8 cellular contexts compared by ENCODE assay signal in the genomic region with DNA sequence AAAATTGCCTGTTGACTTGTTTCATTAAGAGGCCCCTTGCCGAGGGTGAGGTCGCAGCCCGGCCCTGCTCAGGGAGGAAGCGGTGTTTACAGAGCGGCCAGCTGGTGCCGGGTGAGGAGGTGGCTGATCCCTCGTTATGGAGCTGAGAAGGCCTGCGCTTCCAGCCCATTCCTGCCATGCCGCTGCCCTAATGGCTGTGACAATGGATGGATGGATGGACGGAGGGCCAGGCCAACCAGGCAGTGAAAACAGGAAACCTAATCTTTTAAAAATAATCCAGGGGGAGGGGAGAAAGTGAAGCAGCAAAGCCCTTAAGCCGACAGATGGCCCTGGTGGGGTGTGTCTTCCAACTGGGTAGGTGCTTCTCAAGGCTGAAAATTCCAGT. TPM values are rescaled to one million over a fixed set of nuclear protein-coding genes. Genes with fewer than 3 reads are reported as not detected.
A peak's percentile ranks its signal among the peaks of the same experiment; 100 is the strongest.
DNase-seq lines count a peak whose midpoint lies in the region; ATAC-seq and TF ChIP-seq lines count a peak whose summit lies in the region.
"Had no signal": no experiment of that assay in that cellular context is flagged by ENCODE, and none has a peak within 500 bp of the region (broad histone marks: within the 10 kb centered on the region; RNA-seq: fewer than 3 reads in every experiment).

No MANE protein-coding gene starts in this region.

- H3K9me3 ChIP-seq in HEK293 (ENCODE audit: control insufficient read depth, insufficient read depth, low read depth, low read length) (no peaks in the 10 kb centered on the region), mesodermal cell (ENCODE audit: control insufficient read depth, low read length) (no peaks in the 10 kb centered on the region), PC-3 (ENCODE audit: low read length) (no peaks in the 10 kb centered on the region)

- H3K4me3 ChIP-seq in HEK293 (ENCODE audit: low read depth, low read length) (no peak overlapping the region), mesodermal cell (ENCODE audit: extremely low read depth, insufficient read depth, low read length, poor library complexity, severe bottlenecking) (no peak overlapping the region), PC-3 (ENCODE audit: low read length) (no peak overlapping the region)

- intact Hi-C loops in PC-3 (cut with micrococcal nuclease): no loop called here

- H3K4me1 ChIP-seq in HEK293 (ENCODE audit: control insufficient read depth, insufficient read depth, low read length) (peaks cover 8% of the 10 kb centered on the region), mesodermal cell (ENCODE audit: control insufficient read depth, insufficient read depth, low read length, poor library complexity, severe bottlenecking) (peaks cover 65% of the 10 kb centered on the region), PC-3 (ENCODE audit: insufficient read depth, low read length) (peaks cover 30% of the 10 kb centered on the region)

- no peak overlapping the region for H3K4me2 ChIP-seq in PC-3 (ENCODE audit: low read length)

- H3K27ac ChIP-seq in HEK293 (ENCODE audit: extremely low read depth, low read depth, low read length): no peak overlapping the region
- H3K27ac ChIP-seq in mesodermal cell (ENCODE audit: low read depth, low read length, severe bottlenecking): peak overlapping the region; percentile 69
- no peak overlapping the region for H3K27ac ChIP-seq in PC-3 (ENCODE audit: low read length)

- no peaks in the 10 kb centered on the region for H3K27me3 ChIP-seq in PC-3 (ENCODE audit: low read length)

- WGBS in mesodermal cell (ENCODE audit: insufficient coverage in 2 of 2), 2 experiments: 9 to 21% methylated on average over 8 to 11 of the region's 11 CpGs

- no peaks in the 10 kb centered on the region for H3F3A ChIP-seq in PC-3 (ENCODE audit: low read length, unreplicated experiment)

- peaks cover 99% of the 10 kb centered on the region for H3K79me2 ChIP-seq in PC-3 (ENCODE audit: low read length)

- H3K36me3 ChIP-seq in HEK293 (ENCODE audit: control insufficient read depth in 2 of 2, insufficient read depth in 1 of 2, low read length in 2 of 2) (no peaks in the 10 kb centered on the region), mesodermal cell (ENCODE audit: control insufficient read depth, insufficient read depth, low read length) (peaks cover 9% of the 10 kb centered on the region), PC-3 (ENCODE audit: low read depth, low read length) (no peaks in the 10 kb centered on the region)

- ATAC-seq in PC-3: no peak
- ATAC-seq: Panc1 had no signal

- DNase-seq in NCI-H2227 (lab: John Stamatoyannopoulos, UW; ENCODE audit: unreplicated experiment) (peak; percentile 78), brain pericyte (ENCODE audit: low read depth, low spot score) (peak; percentile 77), COLO829 (ENCODE audit: low spot score) (no peak), PC-3 (no peak)
- DNase-seq in activated CD8-positive, alpha-beta memory T cell treated with anti-CD3 and anti-CD28 coated beads, Interleukin-2, amount 50 U/mL, for 48 hours: no peak

- H3K9ac ChIP-seq in PC-3 (ENCODE audit: low read length): no peak overlapping the region

- BruUV-seq in PC-3 (replicated peaks; lab: Mats Ljungman, UMichigan): no TSS peak

- H4K20me1 ChIP-seq in PC-3 (ENCODE audit: low read length): no peaks in the 10 kb centered on the region

- no peak overlapping the region for H2AFZ ChIP-seq in PC-3 (ENCODE audit: low read length)

- no peaks in the 10 kb centered on the region for H3K9me2 ChIP-seq in PC-3 (replicated peaks; ENCODE audit: low read length)

- TF ChIP-seq CTCF in HEK293 (tag by site-specific recombination; IDR thresholded peaks at IDR 0.05) (no peak), PC-3 (conservative IDR thresholded peaks at IDR 0.05; ENCODE audit: low read depth, low read length) (no peak)

- CTCF ChIA-PET in HEK293 (lab: Yijun Ruan, JAX) (interaction anchor here (0.7 to 2.2 kb wide), 4 partner anchors 10 to 63 kb away, joined by 3 to 7 read pairs (median 4); no protein-coding TSS in a partner anchor), PC-3 (lab: Charles Lee) (no interaction called here)

- POLR2A ChIA-PET in HEK293 (lab: Yijun Ruan, JAX) (interaction anchor here (1.6 kb wide), 1 partner anchor 36 kb away, joined by 4 read pairs; no protein-coding TSS in a partner anchor), PC-3 (lab: Charles Lee; ENCODE audit: unreplicated experiment) (no interaction called here)

TF ChIP-seq in HEK293, 187 proteins besides CTCF, POLR2A, EP300 and RAD21 (continues in another document):
- TF ChIP-seq ZNF791 (tag by site-specific recombination; IDR thresholded peaks at IDR 0.05) (no peak), HOXD13 (CRISPR knock-in tag; IDR thresholded peaks at IDR 0.05; ENCODE audit: borderline replicate concordance) (no peak), ZNF549 (tag by site-specific recombination; IDR thresholded peaks at IDR 0.05) (no peak), ZNF23 (tag by site-specific recombination; IDR thresholded peaks at IDR 0.05; ENCODE audit: borderline replicate concordance) (no peak), ZNF121 (tag by site-specific recombination; IDR thresholded peaks at IDR 0.05) (no peak), ZNF610 (tag by site-specific recombination; IDR thresholded peaks at IDR 0.05; ENCODE audit: borderline replicate concordance) (peak; percentile 55; the same call in 1 of the 2 replicates), MYNN (tag by site-specific recombination; IDR thresholded peaks at IDR 0.05; ENCODE audit: borderline replicate concordance) (no peak), ZNF792 (tag by site-specific recombination; IDR thresholded peaks at IDR 0.05) (no peak), ZNF433 (tag by site-specific recombination; IDR thresholded peaks at IDR 0.05; ENCODE audit: low read depth) (no peak), ZNF621 (tag by site-specific recombination; IDR thresholded peaks at IDR 0.05) (no peak), ZNF174 (tag by site-specific recombination; IDR thresholded peaks at IDR 0.05) (no peak), YY2 (tag by site-specific recombination; IDR thresholded peaks at IDR 0.05) (peak; percentile 35; the same call in 1 of the 2 replicates), ZNF624 (tag by site-specific recombination; IDR thresholded peaks at IDR 0.05) (no peak), ZNF10 (tag by site-specific recombination; IDR thresholded peaks at IDR 0.05) (no peak), ZNF514 (tag by site-specific recombination; IDR thresholded peaks at IDR 0.05) (no peak), ZNF785 (tag by site-specific recombination; IDR thresholded peaks at IDR 0.05) (no peak), ZNF292 (tag by site-specific recombination; IDR thresholded peaks at IDR 0.05; ENCODE audit: borderline replicate concordance, low read depth) (no peak)
- TF ChIP-seq, protein P1, sequence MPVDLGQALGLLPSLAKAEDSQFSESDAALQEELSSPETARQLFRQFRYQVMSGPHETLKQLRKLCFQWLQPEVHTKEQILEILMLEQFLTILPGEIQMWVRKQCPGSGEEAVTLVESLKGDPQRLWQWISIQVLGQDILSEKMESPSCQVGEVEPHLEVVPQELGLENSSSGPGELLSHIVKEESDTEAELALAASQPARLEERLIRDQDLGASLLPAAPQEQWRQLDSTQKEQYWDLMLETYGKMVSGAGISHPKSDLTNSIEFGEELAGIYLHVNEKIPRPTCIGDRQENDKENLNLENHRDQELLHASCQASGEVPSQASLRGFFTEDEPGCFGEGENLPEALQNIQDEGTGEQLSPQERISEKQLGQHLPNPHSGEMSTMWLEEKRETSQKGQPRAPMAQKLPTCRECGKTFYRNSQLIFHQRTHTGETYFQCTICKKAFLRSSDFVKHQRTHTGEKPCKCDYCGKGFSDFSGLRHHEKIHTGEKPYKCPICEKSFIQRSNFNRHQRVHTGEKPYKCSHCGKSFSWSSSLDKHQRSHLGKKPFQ (tag by site-specific recombination; IDR thresholded peaks at IDR 0.05): no peak
- TF ChIP-seq, protein P2, sequence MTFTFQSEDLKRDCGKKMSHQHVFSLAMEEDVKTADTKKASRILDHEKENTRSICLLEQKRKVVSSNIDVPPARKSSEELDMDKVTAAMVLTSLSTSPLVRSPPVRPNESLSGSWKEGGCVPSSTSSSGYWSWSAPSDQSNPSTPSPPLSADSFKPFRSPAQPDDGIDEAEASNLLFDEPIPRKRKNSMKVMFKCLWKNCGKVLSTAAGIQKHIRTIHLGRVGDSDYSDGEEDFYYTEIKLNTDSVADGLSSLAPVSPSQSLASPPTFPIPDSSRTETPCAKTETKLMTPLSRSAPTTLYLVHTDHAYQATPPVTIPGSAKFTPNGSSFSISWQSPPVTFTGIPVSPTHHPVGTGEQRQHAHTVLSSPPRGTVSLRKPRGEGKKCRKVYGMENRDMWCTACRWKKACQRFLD (tag by site-specific recombination; IDR thresholded peaks at IDR 0.05): no peak
- TF ChIP-seq, protein P3, sequence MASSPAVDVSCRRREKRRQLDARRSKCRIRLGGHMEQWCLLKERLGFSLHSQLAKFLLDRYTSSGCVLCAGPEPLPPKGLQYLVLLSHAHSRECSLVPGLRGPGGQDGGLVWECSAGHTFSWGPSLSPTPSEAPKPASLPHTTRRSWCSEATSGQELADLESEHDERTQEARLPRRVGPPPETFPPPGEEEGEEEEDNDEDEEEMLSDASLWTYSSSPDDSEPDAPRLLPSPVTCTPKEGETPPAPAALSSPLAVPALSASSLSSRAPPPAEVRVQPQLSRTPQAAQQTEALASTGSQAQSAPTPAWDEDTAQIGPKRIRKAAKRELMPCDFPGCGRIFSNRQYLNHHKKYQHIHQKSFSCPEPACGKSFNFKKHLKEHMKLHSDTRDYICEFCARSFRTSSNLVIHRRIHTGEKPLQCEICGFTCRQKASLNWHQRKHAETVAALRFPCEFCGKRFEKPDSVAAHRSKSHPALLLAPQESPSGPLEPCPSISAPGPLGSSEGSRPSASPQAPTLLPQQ (tag by site-specific recombination; IDR thresholded peaks at IDR 0.05): no peak

RNA-seq across cellular contexts. Expression of a gene that starts 38.5 kb away (rescaled TPM):
- 34.1 TPM for polyA plus RNA-seq in mesodermal cell (2013, experiment 1 of 2)
- polyA plus RNA-seq in mesodermal cell (2013, experiment 2 of 2): 32.9 TPM
- total RNA-seq in PC-3 (2014; rRNA removed): 36.8 and 46.8 TPM in 2 replicates

Comparison
In these comparisons a context has a peak if more than half of its experiments do, and no peak if none do; other contexts are left out.
1. DNase-seq: peak in NCI-H2227 (single experiment) and brain pericyte (single experiment); none in COLO829 (single experiment), PC-3 (single experiment) and activated CD8-positive, alpha-beta memory T cell treated with anti-CD3 and anti-CD28 coated beads, Interleukin-2, amount 50 U/mL, for 48 hours (single experiment).